9 cellular contexts compared by ENCODE assay signal in the genomic region with DNA sequence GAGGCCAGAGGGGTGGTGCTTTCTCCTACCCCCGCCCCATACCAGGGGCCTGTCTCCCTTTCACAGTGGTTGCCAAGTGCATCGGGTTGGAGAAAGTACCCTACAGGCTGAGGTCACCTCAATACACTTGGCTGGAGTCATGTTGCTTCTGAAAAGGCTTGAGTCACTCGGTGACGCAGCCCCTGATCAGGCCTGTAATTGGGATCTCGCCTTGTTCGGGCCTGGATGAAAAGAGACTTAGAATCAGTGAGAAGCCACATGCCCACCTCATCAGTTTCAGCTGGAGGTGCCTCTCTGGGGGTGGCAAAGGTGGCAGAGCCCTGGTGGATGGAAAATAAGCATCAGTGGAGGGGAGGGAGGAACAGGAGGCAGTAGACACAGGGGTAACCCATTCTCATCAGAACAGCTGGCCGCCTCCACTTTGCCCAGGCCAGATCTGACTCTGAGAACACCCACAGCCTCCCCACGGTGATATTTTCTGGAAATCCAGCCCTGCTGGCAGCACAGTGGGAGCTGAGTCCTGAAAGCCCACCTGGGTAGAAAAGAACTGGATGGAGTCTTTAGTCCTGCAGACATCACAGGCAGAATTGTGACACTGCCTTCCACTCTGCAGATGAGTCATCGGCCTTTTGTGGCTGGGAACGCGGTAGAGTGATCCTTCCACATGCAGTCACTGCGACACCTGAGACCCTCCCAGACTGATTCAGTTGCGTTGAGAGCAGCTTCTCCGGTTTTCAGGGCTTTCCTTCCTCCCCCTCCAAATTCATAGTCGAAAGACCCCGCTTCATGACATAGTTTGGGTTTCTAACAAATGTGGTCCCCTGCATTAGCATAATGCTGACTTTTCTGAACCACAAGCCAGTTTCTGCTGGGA.
DNase-seq lines count a peak whose midpoint lies in the region; ATAC-seq, FAIRE-seq and TF ChIP-seq lines count a peak whose summit lies in the region.
"Had no signal": no experiment of that assay in that cellular context is flagged by ENCODE, and none has a peak within 500 bp of the region (broad histone marks: within the 10 kb centered on the region; RNA-seq: fewer than 3 reads in every experiment).

No MANE protein-coding gene starts in this region.

- H2AFZ ChIP-seq in keratinocyte (ENCODE audit: control insufficient read depth, low read length) = no peak overlapping the region

- H3K36me3 ChIP-seq in adipocyte (ENCODE audit: control insufficient read depth, insufficient read depth, low read length, severe bottlenecking) = no peaks in the 10 kb centered on the region
- peaks cover 0 to 1% of the 10 kb centered on the region in 2 experiments for H3K36me3 ChIP-seq in keratinocyte (ENCODE audit: control insufficient read depth in 2 of 2, extremely low read depth in 1 of 2, insufficient read depth in 2 of 2, low read length in 2 of 2)
- H3K36me3 ChIP-seq: HAP-1 had no signal

- TF ChIP-seq CTCF in AG10803 (conservative IDR thresholded peaks at IDR 0.05; ENCODE audit: low read length) (0 out of 2 replicates have a peak, but pooled peaks have one; percentile 0), keratinocyte (optimal IDR thresholded peaks at IDR 0.05 in 1 of 3, IDR thresholded peaks at IDR 0.05 in 1 of 3, conservative IDR thresholded peaks at IDR 0.05 in 1 of 3; ENCODE audit: extremely low read depth in 1 of 3, insufficient read depth in 2 of 3, low read length in 3 of 3) (no peak)

- peaks cover 2% of the 10 kb centered on the region for H3K79me2 ChIP-seq in keratinocyte (ENCODE audit: control insufficient read depth, insufficient read depth, low read length)

- H3K9me3 ChIP-seq in adipocyte (ENCODE audit: control insufficient read depth, low read length) (no peaks in the 10 kb centered on the region), keratinocyte (ENCODE audit: control insufficient read depth, low read depth, low read length) (no peaks in the 10 kb centered on the region)
- H3K9me3 ChIP-seq: HAP-1 had no signal

- peak; percentile 46 for ATAC-seq in HG03442 (IDR thresholded peaks at IDR 0.05; ENCODE audit: unreplicated experiment)

- no peaks in the 10 kb centered on the region for H4K20me1 ChIP-seq in keratinocyte (ENCODE audit: control insufficient read depth, extremely low read depth, insufficient read depth, low read length)

- peaks cover 17% of the 10 kb centered on the region for H3K4me1 ChIP-seq in adipocyte (ENCODE audit: control insufficient read depth, insufficient read depth, low read length)
- peaks cover 30% of the 10 kb centered on the region for H3K4me1 ChIP-seq in keratinocyte (ENCODE audit: control insufficient read depth, extremely low read depth, insufficient read depth, low read length)

- no peak for FAIRE-seq in keratinocyte (lab: Jason Lieb, UNC)

- peaks cover 6% of the 10 kb centered on the region for H3K9me1 ChIP-seq in keratinocyte (ENCODE audit: control insufficient read depth, extremely low read depth, insufficient read depth, low read length)

- peak; percentile 83 for DNase-seq in AG10803 (ENCODE audit: low read depth)
- peak; percentile 72 for DNase-seq in GM19238 (ENCODE audit: insufficient read length, low spot score)
- DNase-seq in SW 1271 (lab: John Stamatoyannopoulos, UW) = peak; percentile 31 to 66
- DNase-seq in adipocyte (ENCODE audit: low read depth) = peak; percentile 94
- DNase-seq in keratinocyte (ENCODE audit: low read depth, low spot score) = no peak
- DNase-seq in stimulated activated CD8-positive, alpha-beta memory T cell treated with anti-CD3 and anti-CD28 coated beads, Interleukin-12 subunit alpha, Interleukin-12 subunit beta, amount 100 ng/mL, for 4 hours (ENCODE audit: low read depth) = peak; percentile 66
- no peak for DNase-seq in cerebellar cortex (ENCODE audit: low spot score)

- H3K27me3 ChIP-seq in adipocyte (replicated peaks; ENCODE audit: control insufficient read depth, insufficient read depth, low read length) (no peaks in the 10 kb centered on the region), keratinocyte (ENCODE audit: control insufficient read depth, extremely low read depth, insufficient read depth, low read length) (no peaks in the 10 kb centered on the region)

- H3K27ac ChIP-seq in keratinocyte (ENCODE audit: control insufficient read depth, insufficient read depth, low read length) = peak overlapping the region; percentile 59

- H3K4me3 ChIP-seq in AG10803 (ENCODE audit: low read length) (no peak overlapping the region; the same call in 1 of the 2 replicates), adipocyte (ENCODE audit: low read length) (peak overlapping the region; percentile 4), keratinocyte (ENCODE audit: control insufficient read depth in 2 of 3, extremely low read depth in 1 of 3, insufficient read depth in 2 of 3, low read depth in 1 of 3, low read length in 3 of 3) (peak overlapping the region in 1 of 3 experiments; percentile 10)
- H3K4me3 ChIP-seq: HAP-1 had no signal

- dilution Hi-C loops in keratinocyte (cut with MboI; ENCODE audit: extremely low pct_ligation_motif_present, low sequenced_read_pairs) = no loop called here

- H3K9ac ChIP-seq in adipocyte (ENCODE audit: low read length) = no peak overlapping the region
- H3K9ac ChIP-seq in keratinocyte (ENCODE audit: control insufficient read depth, extremely low read depth, insufficient read depth, low read length) = peak overlapping the region; percentile 57

- H3K4me2 ChIP-seq in keratinocyte (ENCODE audit: control insufficient read depth, extremely low read depth, insufficient read depth, low read depth, low read length) = peak overlapping the region; percentile 50

Comparison
In these comparisons a context has a peak if more than half of its experiments do, and no peak if none do; other contexts are left out.
1. DNase-seq: peak in AG10803 (single experiment), GM19238 (single experiment), SW 1271 (2 of 2), adipocyte (single experiment) and stimulated activated CD8-positive, alpha-beta memory T cell treated with anti-CD3 and anti-CD28 coated beads, Interleukin-12 subunit alpha, Interleukin-12 subunit beta, amount 100 ng/mL, for 4 hours (single experiment); none in keratinocyte (single experiment) and cerebellar cortex (single experiment).